In genomic region chr16:970766-971581, GRCh38 we compare ENCODE assay signal across 1 cellular context.
TF ChIP-seq lines count a peak whose summit lies in the region.

Gene LMF1 (minus strand): TSS chr16:970984. CDS start chr16:970980, 4 bp downstream.

TF ChIP-seq in HEK293, 187 proteins besides CTCF, POLR2A, EP300 and RAD21 (continued from another document):
- TF ChIP-seq ZNF148 (tag by site-specific recombination; IDR thresholded peaks at IDR 0.05; ENCODE audit: borderline replicate concordance), result 0 out of 2 replicates have a peak, but pooled peaks have one; percentile 49
- peak; percentile 58; the same call in 1 of the 2 replicates for TF ChIP-seq EGR2 (tag by site-specific recombination; IDR thresholded peaks at IDR 0.05; ENCODE audit: low read depth)
- peak; percentile 91 for TF ChIP-seq KLF9 (tag by site-specific recombination; IDR thresholded peaks at IDR 0.05; ENCODE audit: low read depth)
- TF ChIP-seq ZBTB26 (tag by site-specific recombination; optimal IDR thresholded peaks at IDR 0.05), result peak; percentile 79
- TF ChIP-seq ZNF837 (tag by site-specific recombination; IDR thresholded peaks at IDR 0.05), result no peak
- no peak for TF ChIP-seq ZNF48 (tag by site-specific recombination; IDR thresholded peaks at IDR 0.05)
- TF ChIP-seq GLIS2 (tag by site-specific recombination; IDR thresholded peaks at IDR 0.05), result peak; percentile 13; the same call in 1 of the 2 replicates
- no peak for TF ChIP-seq ZBTB21 (tag by site-specific recombination; IDR thresholded peaks at IDR 0.05)
- no peak for TF ChIP-seq ZNF157 (tag by site-specific recombination; IDR thresholded peaks at IDR 0.05)
- TF ChIP-seq PRDM2 (tag by site-specific recombination; IDR thresholded peaks at IDR 0.05; ENCODE audit: borderline replicate concordance), result peak; percentile 51; the same call in 1 of the 2 replicates
- peak; percentile 76 for TF ChIP-seq GLIS1 (tag by site-specific recombination; IDR thresholded peaks at IDR 0.05)
- peak; percentile 55; the same call in 1 of the 2 replicates for TF ChIP-seq ZBTB6 (tag by site-specific recombination; IDR thresholded peaks at IDR 0.05)
- peak; percentile 50; the same call in 1 of the 2 replicates for TF ChIP-seq ZEB2 (tag by site-specific recombination; IDR thresholded peaks at IDR 0.05)
- no peak for TF ChIP-seq ZNF585B (tag by site-specific recombination; IDR thresholded peaks at IDR 0.05)
